In genomic region chr1:227437495-227438008, GRCh38 we compare ENCODE assay signal across 10 cellular contexts.
DNase-seq lines count a peak whose midpoint lies in the region; ATAC-seq and TF ChIP-seq lines count a peak whose summit lies in the region.
"Had no signal": no experiment of that assay in that cellular context is flagged by ENCODE, and none has a peak within 500 bp of the region (broad histone marks: within the 10 kb centered on the region; RNA-seq: fewer than 3 reads in every experiment).

No MANE protein-coding gene starts in this region.

- H3K9me3 Mint-ChIP-seq in activated T-helper 17 cell treated with anti-CD3 and anti-CD28 coated beads, Interleukin-2, amount 50 U/mL, for 72 hours = no peaks in the 10 kb centered on the region
- H3K9me3 Mint-ChIP-seq: activated naive CD4-positive, alpha-beta T cell treated with anti-CD3 and anti-CD28 coated beads, Interleukin-2, amount 50 U/mL, for 24 hours; stimulated activated naive CD8-positive, alpha-beta T cell treated with anti-CD3 and anti-CD28 coated beads, Interleukin-15, Interleukin-2, amounts not matched to agents 100 ng/mL and 50 ng/mL, for 24 hours had no signal

- no peak overlapping the region for H3K4me3 Mint-ChIP-seq in activated T-helper 17 cell treated with anti-CD3 and anti-CD28 coated beads, Interleukin-2, amount 50 U/mL, for 72 hours
- H3K4me3 Mint-ChIP-seq: activated naive CD4-positive, alpha-beta T cell treated with anti-CD3 and anti-CD28 coated beads, Interleukin-2, amount 50 U/mL, for 24 hours; stimulated activated naive CD8-positive, alpha-beta T cell treated with anti-CD3 and anti-CD28 coated beads, Interleukin-15, Interleukin-2, amounts not matched to agents 100 ng/mL and 50 ng/mL, for 24 hours had no signal

- intact Hi-C loops in Right ventricle myocardium inferior (cut with DNase I) = loop anchor here (5.0 to 10.0 kb wide), 5 partner anchors 80 to 803 kb away; no protein-coding TSS in a partner anchor
- intact Hi-C loops in cardiac septum (cut with DNase I) = loop anchor here (5.0 kb wide), 3 partner anchors 200 to 525 kb away; no protein-coding TSS in a partner anchor
- intact Hi-C loops in right lobe of liver (cut with DNase I) = loop anchor here in 1 of 2 donors (10.0 kb wide), 1 partner anchor 203 kb away; no protein-coding TSS in a partner anchor

- TF ChIP-seq CTCF in cardiac fibroblast (IDR thresholded peaks at IDR 0.05; ENCODE audit: low read depth, low read length) (peak; percentile 5), right lobe of liver (IDR thresholded peaks at IDR 0.05) (peak; percentile 50 to 60 (median 52))

- H3K9me3 ChIP-seq in right lobe of liver = no peaks in the 10 kb centered on the region

- H3K27ac ChIP-seq in right lobe of liver (no peak overlapping the region), urinary bladder (ENCODE audit: low read depth) (no peak overlapping the region)

- H3K4me1 Mint-ChIP-seq in activated T-helper 17 cell treated with anti-CD3 and anti-CD28 coated beads, Interleukin-2, amount 50 U/mL, for 72 hours = no peaks in the 10 kb centered on the region
- H3K4me1 Mint-ChIP-seq: activated naive CD4-positive, alpha-beta T cell treated with anti-CD3 and anti-CD28 coated beads, Interleukin-2, amount 50 U/mL, for 24 hours had no signal

- ATAC-seq in Right ventricle myocardium inferior (peak; percentile 67), right lobe of liver (peak; percentile 84 to 94 (median 89))
- no peak for ATAC-seq in activated T-helper 17 cell treated with anti-CD3 and anti-CD28 coated beads, Interleukin-2, amount 50 U/mL, for 72 hours (replicated peaks)

- H3K27ac Mint-ChIP-seq in activated T-helper 17 cell treated with anti-CD3 and anti-CD28 coated beads, Interleukin-2, amount 50 U/mL, for 72 hours = no peak overlapping the region
- H3K27ac Mint-ChIP-seq: activated naive CD4-positive, alpha-beta T cell treated with anti-CD3 and anti-CD28 coated beads, Interleukin-2, amount 50 U/mL, for 24 hours; stimulated activated naive CD8-positive, alpha-beta T cell treated with anti-CD3 and anti-CD28 coated beads, Interleukin-15, Interleukin-2, amounts not matched to agents 100 ng/mL and 50 ng/mL, for 24 hours had no signal

- TF ChIP-seq POLR2A in right lobe of liver (IDR thresholded peaks at IDR 0.05) = no peak

- H3K4me1 ChIP-seq in right lobe of liver (no peaks in the 10 kb centered on the region), urinary bladder (ENCODE audit: insufficient read depth) (peaks cover 1% of the 10 kb centered on the region)

- H3K36me3 Mint-ChIP-seq in activated T-helper 17 cell treated with anti-CD3 and anti-CD28 coated beads, Interleukin-2, amount 50 U/mL, for 72 hours (ENCODE audit: low read depth) = no peaks in the 10 kb centered on the region
- H3K36me3 Mint-ChIP-seq: activated naive CD4-positive, alpha-beta T cell treated with anti-CD3 and anti-CD28 coated beads, Interleukin-2, amount 50 U/mL, for 24 hours had no signal

- H3K4me3 ChIP-seq in cardiac fibroblast (replicated peaks in 1 of 2; ENCODE audit: low read depth in 2 of 2, low read length in 2 of 2) (peak overlapping the region in 1 of 2 donors; percentile 41), right lobe of liver (peak overlapping the region; percentile 21 to 32 (median 25)), urinary bladder (ENCODE audit: low read depth, low read length) (peak overlapping the region; percentile 4)

- H3K36me3 ChIP-seq in right lobe of liver (no peaks in the 10 kb centered on the region), urinary bladder (ENCODE audit: insufficient read depth) (no peaks in the 10 kb centered on the region)

- peaks cover 38% of the 10 kb centered on the region for H3K27me3 Mint-ChIP-seq in activated T-helper 17 cell treated with anti-CD3 and anti-CD28 coated beads, Interleukin-2, amount 50 U/mL, for 72 hours

- 0% methylated on average over 7 of the region's 7 CpGs for WGBS in right lobe of liver (ENCODE audit: insufficient coverage, low coverage, low lambda C conversion rate, missing lambda C conversion rate)
- WGBS in urinary bladder = 6% methylated on average over 7 of the region's 7 CpGs

- no peaks in the 10 kb centered on the region for H3K27me3 ChIP-seq in right lobe of liver

- DNase-seq in Right ventricle myocardium inferior (ENCODE audit: missing footprints) (no peak), cardiac septum (ENCODE audit: low spot score) (no peak), NCI-H446 (lab: John Stamatoyannopoulos, UW) (peak; percentile 54 to 71), cardiac fibroblast (ENCODE audit: low read depth in 2 of 2) (peak; percentile 80 to 83), right lobe of liver (no peak), ureter (ENCODE audit: low spot score) (no peak)

Comparison
In these comparisons a context has a peak if more than half of its experiments do, and no peak if none do; other contexts are left out.
1. DNase-seq: peak in NCI-H446 (2 of 2) and cardiac fibroblast (2 of 2); none in Right ventricle myocardium inferior (single experiment), cardiac septum (single experiment), right lobe of liver (0 of 3) and ureter (single experiment).